1 cellular context compared by ENCODE assay signal in genomic region chr7:74387606-74388005, GRCh38.
TF ChIP-seq lines count a peak whose summit lies in the region.

No MANE protein-coding gene starts in this region.

TF ChIP-seq in HepG2, 621 proteins besides CTCF, POLR2A, EP300 and RAD21 (continued from another document):
- TF ChIP-seq NFAT5 (CRISPR knock-in tag; IDR thresholded peaks at IDR 0.05) (no peak), ZNF547 (CRISPR knock-in tag; IDR thresholded peaks at IDR 0.05) (no peak), TRAFD1 (CRISPR knock-in tag; IDR thresholded peaks at IDR 0.05; ENCODE audit: borderline replicate concordance) (no peak), CSRNP1 (CRISPR knock-in tag; IDR thresholded peaks at IDR 0.05) (no peak), SMAD1 (CRISPR knock-in tag; IDR thresholded peaks at IDR 0.05; ENCODE audit: borderline replicate concordance, low read depth) (no peak), RARG (CRISPR knock-in tag; IDR thresholded peaks at IDR 0.05; ENCODE audit: low read depth) (no peak), ZNF251 (CRISPR knock-in tag; IDR thresholded peaks at IDR 0.05) (no peak), CENPBD1 (CRISPR knock-in tag; IDR thresholded peaks at IDR 0.05; ENCODE audit: borderline replicate concordance, low read depth) (no peak), ZNF576 (CRISPR knock-in tag; IDR thresholded peaks at IDR 0.05) (no peak), ISX (CRISPR knock-in tag; conservative IDR thresholded peaks at IDR 0.05) (no peak), HMG20B (CRISPR knock-in tag; conservative IDR thresholded peaks at IDR 0.05) (no peak), NFATC3 (CRISPR knock-in tag; IDR thresholded peaks at IDR 0.05) (no peak), ZNF766 (CRISPR knock-in tag; IDR thresholded peaks at IDR 0.05; ENCODE audit: borderline replicate concordance) (no peak), FOXJ3 (CRISPR knock-in tag; IDR thresholded peaks at IDR 0.05; ENCODE audit: borderline replicate concordance) (no peak), ZNF652 (CRISPR knock-in tag; IDR thresholded peaks at IDR 0.05; ENCODE audit: borderline replicate concordance, low read depth) (no peak)
TF ChIP-seq in HepG2: peak in this region for 0.
